In genomic region chr3:41418961-41419691, GRCh38 we compare ENCODE assay signal across 8 cellular contexts.
DNase-seq lines count a peak whose midpoint lies in the region; ATAC-seq lines count a peak whose summit lies in the region.

No MANE protein-coding gene starts in this region.

- H3K36me3 Mint-ChIP-seq in activated CD4-positive, alpha-beta T cell treated with anti-CD3 and anti-CD28 coated beads, Interleukin-2, amount 10 ng/mL, durations not matched to agents 24 days and 14 days (ENCODE audit: low read depth), result no peaks in the 10 kb centered on the region

- H3K9me3 Mint-ChIP-seq in activated CD4-positive, alpha-beta T cell treated with anti-CD3 and anti-CD28 coated beads, Interleukin-2, amount 10 ng/mL, durations not matched to agents 24 days and 14 days, result no peaks in the 10 kb centered on the region

- peaks cover 9% of the 10 kb centered on the region for H3K4me1 Mint-ChIP-seq in activated CD4-positive, alpha-beta T cell treated with anti-CD3 and anti-CD28 coated beads, Interleukin-2, amount 10 ng/mL, durations not matched to agents 24 days and 14 days

- peak overlapping the region; percentile 14 for H3K4me3 Mint-ChIP-seq in activated CD4-positive, alpha-beta T cell treated with anti-CD3 and anti-CD28 coated beads, Interleukin-2, amount 10 ng/mL, durations not matched to agents 24 days and 14 days

- peak; percentile 76 for DNase-seq in activated CD4-positive, alpha-beta T cell treated with anti-CD3 and anti-CD28 coated beads, Interleukin-2, amount 10 ng/mL, durations not matched to agents 24 days and 14 days
- DNase-seq in activated CD4-positive, alpha-beta T cell treated with anti-CD3 and anti-CD28 coated beads for 1 hour, result no peak
- DNase-seq in OCI-M1 (lab: John Stamatoyannopoulos, UW), result peak; percentile 56
- DNase-seq in cerebellar cortex (ENCODE audit: low spot score), result peak; percentile 55
- peak; percentile 94 for DNase-seq in smooth muscle cell of the brain vasculature (ENCODE audit: low read depth, low spot score)
- no peak for DNase-seq in left colon
- DNase-seq in SIG-M5 treated with dmso at 0.1 percent for 504 hours (lab: John Stamatoyannopoulos, UW; ENCODE audit: unreplicated experiment), result no peak
- DNase-seq in NCI-H1092 treated with DMSO at 0.1 percent for 48 hours (lab: John Stamatoyannopoulos, UW), result no peak

- H3K27ac Mint-ChIP-seq in activated CD4-positive, alpha-beta T cell treated with anti-CD3 and anti-CD28 coated beads, Interleukin-2, amount 10 ng/mL, durations not matched to agents 24 days and 14 days, result peak overlapping the region; percentile 0

- no peak for ATAC-seq in left colon

- peaks cover 10% of the 10 kb centered on the region for H3K27me3 Mint-ChIP-seq in activated CD4-positive, alpha-beta T cell treated with anti-CD3 and anti-CD28 coated beads, Interleukin-2, amount 10 ng/mL, durations not matched to agents 24 days and 14 days

- intact Hi-C loops in activated CD4-positive, alpha-beta T cell treated with anti-CD3 and anti-CD28 coated beads, Interleukin-2, amount 10 ng/mL, durations not matched to agents 24 days and 14 days (cut with micrococcal nuclease), result no loop called here
- intact Hi-C loops in left colon (cut with DNase I, micrococcal nuclease), result no loop called here

Comparison
In these comparisons a context has a peak if more than half of its experiments do, and no peak if none do; other contexts are left out.
1. DNase-seq: peak in activated CD4-positive, alpha-beta T cell treated with anti-CD3 and anti-CD28 coated beads, Interleukin-2, amount 10 ng/mL, durations not matched to agents 24 days and 14 days (single experiment), OCI-M1 (single experiment), cerebellar cortex (single experiment) and smooth muscle cell of the brain vasculature (single experiment); none in activated CD4-positive, alpha-beta T cell treated with anti-CD3 and anti-CD28 coated beads for 1 hour (single experiment), left colon (0 of 2), SIG-M5 treated with dmso at 0.1 percent for 504 hours (single experiment) and NCI-H1092 treated with DMSO at 0.1 percent for 48 hours (single experiment).